Comparison of ENCODE assay signal across 7 cellular contexts in genomic region chr13:59531571-59532091, GRCh38.
DNase-seq lines count a peak whose midpoint lies in the region; ATAC-seq, FAIRE-seq and TF ChIP-seq lines count a peak whose summit lies in the region.

No MANE protein-coding gene starts in this region.

- peak; percentile 74 for DNase-seq in NB4 (ENCODE audit: low read depth)
- DNase-seq in activated CD8-positive, alpha-beta T cell treated with anti-CD3 and anti-CD28 coated beads for 36 hours: peak; percentile 32
- DNase-seq in head of caudate nucleus: peak; percentile 28 to 84 (median 62)
- peak in 5 of 6 donors; percentile 35 to 84 (median 53) for DNase-seq in pancreas
- no peak for DNase-seq in GM10248 (ENCODE audit: extremely low spot score)
- DNase-seq in activated CD4-positive, alpha-beta memory T cell treated with anti-CD3 and anti-CD28 coated beads for 36 hours: no peak

- CTCF ChIA-PET in activated CD8-positive, alpha-beta T cell treated with anti-CD3 and anti-CD28 coated beads for 36 hours (lab: Charles Lee): interaction anchor here (1.2 to 1.4 kb wide), 2 partner anchors 12 to 140 kb away, joined by 3 to 4 read pairs; no protein-coding TSS in a partner anchor
- CTCF ChIA-PET in GM10248 (lab: Yijun Ruan, JAX): interaction anchor here (1.2 to 1.6 kb wide), 2 partner anchors 9 to 10 kb away, joined by 4 to 5 read pairs; no protein-coding TSS in a partner anchor
- CTCF ChIA-PET in activated CD4-positive, alpha-beta memory T cell treated with anti-CD3 and anti-CD28 coated beads for 36 hours (lab: Charles Lee): no interaction called here

- 32 to 35% methylated on average over 9 of the region's 9 CpGs for WGBS in pancreas, 2 donors

- no peak for TF ChIP-seq CTCF in NB4 (IDR thresholded peaks at IDR 0.05; ENCODE audit: low read depth, low read length)
- no peak for TF ChIP-seq CTCF in activated CD8-positive, alpha-beta T cell treated with anti-CD3 and anti-CD28 coated beads for 36 hours (IDR thresholded peaks at IDR 0.05)
- TF ChIP-seq CTCF in pancreas (IDR thresholded peaks at IDR 0.05): no peak
- TF ChIP-seq CTCF in GM10248 (IDR thresholded peaks at IDR 0.05; ENCODE audit: control extremely low read depth, extremely low read depth, low read depth, missing control alignments): no peak

- H3K4me1 Mint-ChIP-seq in activated CD8-positive, alpha-beta T cell treated with anti-CD3 and anti-CD28 coated beads for 36 hours (ENCODE audit: low read depth): peaks cover 8% of the 10 kb centered on the region
- peaks cover 8% of the 10 kb centered on the region for H3K4me1 Mint-ChIP-seq in activated CD4-positive, alpha-beta memory T cell treated with anti-CD3 and anti-CD28 coated beads for 36 hours (ENCODE audit: low read depth)

- H3K4me3 ChIP-seq in NB4 (ENCODE audit: low read depth, low read length) (no peak overlapping the region), pancreas (no peak overlapping the region)

- H3K36me3 Mint-ChIP-seq in activated CD8-positive, alpha-beta T cell treated with anti-CD3 and anti-CD28 coated beads for 36 hours (ENCODE audit: low read depth): no peaks in the 10 kb centered on the region
- no peaks in the 10 kb centered on the region for H3K36me3 Mint-ChIP-seq in activated CD4-positive, alpha-beta memory T cell treated with anti-CD3 and anti-CD28 coated beads for 36 hours

- H3K9me3 Mint-ChIP-seq in activated CD8-positive, alpha-beta T cell treated with anti-CD3 and anti-CD28 coated beads for 36 hours: no peaks in the 10 kb centered on the region
- H3K9me3 Mint-ChIP-seq in activated CD4-positive, alpha-beta memory T cell treated with anti-CD3 and anti-CD28 coated beads for 36 hours: no peaks in the 10 kb centered on the region

- POLR2A ChIA-PET in activated CD8-positive, alpha-beta T cell treated with anti-CD3 and anti-CD28 coated beads for 36 hours (lab: Charles Lee): interaction anchor here (0.9 kb wide), 1 partner anchor 9 kb away, joined by 3 read pairs; no protein-coding TSS in a partner anchor
- POLR2A ChIA-PET in GM10248 (lab: Yijun Ruan, JAX): no interaction called here
- POLR2A ChIA-PET in activated CD4-positive, alpha-beta memory T cell treated with anti-CD3 and anti-CD28 coated beads for 36 hours (lab: Charles Lee): no interaction called here

- peak; percentile 80 for ATAC-seq in GM18519 (IDR thresholded peaks at IDR 0.05; ENCODE audit: low FRiP score, unreplicated experiment)
- peak; percentile 74 for ATAC-seq in activated CD8-positive, alpha-beta T cell treated with anti-CD3 and anti-CD28 coated beads for 36 hours
- ATAC-seq in pancreas: peak in 3 of 4 donors; percentile 52 to 71 (median 65)

- no peaks in the 10 kb centered on the region for H3K27me3 Mint-ChIP-seq in activated CD8-positive, alpha-beta T cell treated with anti-CD3 and anti-CD28 coated beads for 36 hours
- no peaks in the 10 kb centered on the region for H3K27me3 Mint-ChIP-seq in activated CD4-positive, alpha-beta memory T cell treated with anti-CD3 and anti-CD28 coated beads for 36 hours

- no peaks in the 10 kb centered on the region for H3K9me3 ChIP-seq in pancreas

- no peaks in the 10 kb centered on the region for H3K27me3 ChIP-seq in pancreas

- TF ChIP-seq POLR2A in NB4 (IDR thresholded peaks at IDR 0.05; ENCODE audit: extremely low read depth, insufficient read length): no peak

- no peak for FAIRE-seq in pancreas (lab: Jason Lieb, UNC)

- H3K27ac ChIP-seq in pancreas: no peak overlapping the region

- H3K36me3 ChIP-seq in pancreas: no peaks in the 10 kb centered on the region

- H3K27ac Mint-ChIP-seq in activated CD8-positive, alpha-beta T cell treated with anti-CD3 and anti-CD28 coated beads for 36 hours: no peak overlapping the region
- no peak overlapping the region for H3K27ac Mint-ChIP-seq in activated CD4-positive, alpha-beta memory T cell treated with anti-CD3 and anti-CD28 coated beads for 36 hours

- peaks cover 0 to 19% (median 16%) of the 10 kb centered on the region in 3 donors for H3K4me1 ChIP-seq in pancreas

- intact Hi-C loops in activated CD8-positive, alpha-beta T cell treated with anti-CD3 and anti-CD28 coated beads for 36 hours (cut with micrococcal nuclease): no loop called here
- intact Hi-C loops in head of caudate nucleus (cut with DNase I) (no loop called here), pancreas (cut with DNase I) (no loop called here)
- intact Hi-C loops in activated CD4-positive, alpha-beta memory T cell treated with anti-CD3 and anti-CD28 coated beads for 36 hours (cut with micrococcal nuclease): no loop called here

- H3K4me3 Mint-ChIP-seq in activated CD8-positive, alpha-beta T cell treated with anti-CD3 and anti-CD28 coated beads for 36 hours: no peak overlapping the region
- no peak overlapping the region for H3K4me3 Mint-ChIP-seq in activated CD4-positive, alpha-beta memory T cell treated with anti-CD3 and anti-CD28 coated beads for 36 hours

Comparison
In these comparisons a context has a peak if more than half of its experiments do, and no peak if none do; other contexts are left out.
1. DNase-seq: peak in NB4 (single experiment), activated CD8-positive, alpha-beta T cell treated with anti-CD3 and anti-CD28 coated beads for 36 hours (single experiment), head of caudate nucleus (42 of 42) and pancreas (5 of 6); none in GM10248 (single experiment) and activated CD4-positive, alpha-beta memory T cell treated with anti-CD3 and anti-CD28 coated beads for 36 hours (single experiment).
2. Peak in every context shown above with its lines, with median percentiles within 50 percentile points of each other: ATAC-seq.